In the genomic region with DNA sequence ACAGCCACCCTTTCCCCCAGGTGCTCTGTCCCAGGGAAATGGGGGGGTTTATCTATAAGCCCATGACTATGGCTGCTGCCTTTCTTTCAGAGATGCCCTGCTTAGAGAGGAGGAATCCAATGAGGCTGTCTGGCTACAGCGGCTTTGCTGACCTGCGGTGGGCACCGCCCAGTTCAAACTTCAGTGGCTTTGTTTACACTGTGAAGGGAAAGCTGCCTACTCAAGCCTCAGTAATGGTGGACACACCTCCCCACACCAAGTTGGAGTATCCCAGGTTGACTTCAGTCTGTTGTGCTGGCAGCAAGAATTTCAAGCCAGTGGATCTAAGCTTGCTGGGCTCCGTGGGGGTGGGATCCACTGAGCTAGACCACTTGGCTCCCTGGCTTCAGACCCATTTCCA, we compare ENCODE assay signal across 28 cellular contexts.
"Had no signal": no experiment of that assay in that cellular context is flagged by ENCODE, and none has a peak within 500 bp of the region (broad histone marks: within the 10 kb centered on the region; RNA-seq: fewer than 3 reads in every experiment).

No MANE protein-coding gene starts in this region.

- H3K36me3 ChIP-seq: esophagus muscularis mucosa, gastroesophageal sphincter, heart right ventricle, prostate gland, right atrium auricular region, sigmoid colon, thoracic aorta, upper lobe of right lung, vagina had no signal

- H3K27ac ChIP-seq: coronary artery, esophagus muscularis mucosa, foreskin keratinocyte, gastroesophageal sphincter, heart right ventricle, prostate gland, right atrium auricular region, sigmoid colon, thoracic aorta, tibial nerve, upper lobe of right lung, vagina had no signal

- H3K4me3 ChIP-seq: coronary artery, esophagus muscularis mucosa, gastroesophageal sphincter, heart right ventricle, mucosa of descending colon, prostate gland, right atrium auricular region, sigmoid colon, thoracic aorta, tibial nerve, upper lobe of right lung, vagina had no signal

- H3K9me3 Mint-ChIP-seq: neural crest cell had no signal

- H3K4me1 ChIP-seq: esophagus muscularis mucosa, foreskin keratinocyte, gastroesophageal sphincter, heart right ventricle, prostate gland, right atrium auricular region, sigmoid colon, tibial nerve, upper lobe of right lung, vagina had no signal

- H3K4me1 Mint-ChIP-seq: mesothelial cell of epicardium; naive B cell; stimulated activated naive B cell treated with anti-CD40 and anti-IgM and Interleukin-4, amounts not matched to agents 10 μg/mL and 1 μg/mL and 100 μg/mL, for 72 hours had no signal

- ATAC-seq: foreskin keratinocyte; gastroesophageal sphincter; heart right ventricle; left lobe of liver; mucosa of descending colon; natural killer cell treated with Interleukin-12 subunit alpha and Interleukin-12 subunit beta and Interleukin-15 and Interleukin-18, amount 100 ng/mL, for 72 hours; stimulated activated naive B cell treated with anti-CD40 and anti-IgM and Interleukin-4, amounts not matched to agents 10 μg/mL and 1 μg/mL and 100 μg/mL, for 72 hours; upper lobe of right lung had no signal

- H3K9me3 ChIP-seq: gastroesophageal sphincter, prostate gland, right atrium auricular region, sigmoid colon, thoracic aorta, upper lobe of right lung, vagina had no signal

- H3K36me3 Mint-ChIP-seq: naive B cell; stimulated activated naive B cell treated with anti-CD40 and anti-IgM and Interleukin-4, amounts not matched to agents 10 μg/mL and 1 μg/mL and 100 μg/mL, for 72 hours had no signal

- DNase-seq: dermis blood vessel endothelial cell; effector memory CD4-positive, alpha-beta T cell; foreskin keratinocyte; glutamatergic neuron; heart right ventricle; hypothalamus; mesenchymal stem cell; naive B cell; nucleus accumbens; sigmoid colon; stimulated activated naive B cell treated with anti-CD40 and anti-IgM and Interleukin-4, amounts not matched to agents 10 μg/mL and 1 μg/mL and 100 μg/mL, for 72 hours; upper lobe of right lung had no signal

- H3K27ac Mint-ChIP-seq: mesothelial cell of epicardium; naive B cell; natural killer cell treated with Interleukin-12 subunit alpha and Interleukin-12 subunit beta and Interleukin-15 and Interleukin-18, amount 100 ng/mL, for 72 hours; stimulated activated naive B cell treated with anti-CD40 and anti-IgM and Interleukin-4, amounts not matched to agents 10 μg/mL and 1 μg/mL and 100 μg/mL, for 72 hours; stimulated activated naive CD8-positive, alpha-beta T cell treated with anti-CD3 and anti-CD28 coated beads, Interleukin-15, Interleukin-2, amounts not matched to agents 100 ng/mL and 50 ng/mL, for 24 hours had no signal

- H3K27me3 Mint-ChIP-seq: naive B cell; natural killer cell treated with Interleukin-12 subunit alpha and Interleukin-12 subunit beta and Interleukin-15 and Interleukin-18, amount 100 ng/mL, for 72 hours; stimulated activated naive B cell treated with anti-CD40 and anti-IgM and Interleukin-4, amounts not matched to agents 10 μg/mL and 1 μg/mL and 100 μg/mL, for 72 hours; stimulated activated naive CD8-positive, alpha-beta T cell treated with anti-CD3 and anti-CD28 coated beads, Interleukin-15, Interleukin-2, amounts not matched to agents 100 ng/mL and 50 ng/mL, for 24 hours had no signal

- FAIRE-seq: endothelial cell of umbilical vein, keratinocyte had no signal

- H3K4me3 Mint-ChIP-seq: mesothelial cell of epicardium; naive B cell; natural killer cell treated with Interleukin-12 subunit alpha and Interleukin-12 subunit beta and Interleukin-15 and Interleukin-18, amount 100 ng/mL, for 72 hours; neural crest cell; stimulated activated naive B cell treated with anti-CD40 and anti-IgM and Interleukin-4, amounts not matched to agents 10 μg/mL and 1 μg/mL and 100 μg/mL, for 72 hours; stimulated activated naive CD8-positive, alpha-beta T cell treated with anti-CD3 and anti-CD28 coated beads, Interleukin-15, Interleukin-2, amounts not matched to agents 100 ng/mL and 50 ng/mL, for 24 hours had no signal
